ENCODE assay signal across 24 cellular contexts in the genomic region with DNA sequence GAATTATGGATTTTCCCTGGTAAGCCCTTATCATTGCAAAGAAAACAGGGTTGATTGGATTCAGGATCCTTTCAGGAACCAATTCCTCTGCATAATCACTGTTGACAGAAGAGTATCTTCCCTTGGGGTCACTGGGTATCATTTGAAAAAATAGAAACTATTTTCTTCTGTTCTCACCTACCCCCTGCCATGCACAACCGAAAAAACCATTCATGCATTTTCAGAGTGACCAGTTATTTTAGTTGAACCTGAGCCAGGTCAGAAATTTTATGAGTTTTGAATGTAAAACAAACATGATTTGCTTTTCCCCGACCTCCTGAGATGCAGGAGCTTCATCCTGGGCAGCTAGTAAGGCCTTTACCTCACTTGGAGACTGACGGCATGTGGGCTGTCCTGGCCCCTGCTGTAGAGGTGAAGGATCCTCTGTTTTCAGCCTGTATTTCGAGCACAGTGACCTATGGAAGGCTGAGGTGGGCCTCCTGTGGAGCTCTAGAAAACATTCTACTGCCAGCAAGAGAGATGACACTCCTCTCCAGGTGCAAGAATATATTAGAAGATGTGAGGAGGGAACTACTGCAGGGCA.
"Had no signal": no experiment of that assay in that cellular context is flagged by ENCODE, and none has a peak within 500 bp of the region (broad histone marks: within the 10 kb centered on the region; RNA-seq: fewer than 3 reads in every experiment).

No MANE protein-coding gene starts in this region.

- H3K4me3 ChIP-seq: K562, Peyer's patch, SJCRH30 had no signal

- H3K4me3 Mint-ChIP-seq: activated CD8-positive, alpha-beta memory T cell treated with anti-CD3 and anti-CD28 coated beads, Interleukin-2, amount 10 ng/mL, durations not matched to agents 7 days and 5 days; activated naive CD4-positive, alpha-beta T cell treated with anti-CD3 and anti-CD28 coated beads for 36 hours; activated naive CD8-positive, alpha-beta T cell; activated T-cell treated with anti-CD3 and anti-CD28 coated beads, Interleukin-2, amount 50 U/mL, for 4 hours; brain had no signal

- H3K9me2 ChIP-seq: SK-N-SH had no signal

- H3K36me3 ChIP-seq: Peyer's patch, SJCRH30 had no signal

- H3K27me3 ChIP-seq: Peyer's patch, SJCRH30 had no signal

- H3K4me2 ChIP-seq: SK-N-SH had no signal

- H3K4me1 Mint-ChIP-seq: activated CD8-positive, alpha-beta memory T cell treated with anti-CD3 and anti-CD28 coated beads, Interleukin-2, amount 10 ng/mL, durations not matched to agents 7 days and 5 days had no signal

- ATAC-seq: activated CD8-positive, alpha-beta memory T cell treated with anti-CD3 and anti-CD28 coated beads, Interleukin-2, amount 10 ng/mL, durations not matched to agents 7 days and 5 days; activated T-cell treated with anti-CD3 and anti-CD28 coated beads, Interleukin-2, amount 50 U/mL, for 4 hours; K562 had no signal

- H3K9me3 Mint-ChIP-seq: activated naive CD4-positive, alpha-beta T cell treated with anti-CD3 and anti-CD28 coated beads for 36 hours; activated T-cell treated with anti-CD3 and anti-CD28 coated beads, Interleukin-2, amount 50 U/mL, for 4 hours; brain had no signal

- H3K36me3 Mint-ChIP-seq: activated CD8-positive, alpha-beta memory T cell treated with anti-CD3 and anti-CD28 coated beads, Interleukin-2, amount 10 ng/mL, durations not matched to agents 7 days and 5 days; activated naive CD8-positive, alpha-beta T cell; brain had no signal

- H3K4me1 ChIP-seq: Peyer's patch, SJCRH30 had no signal

- H3K27me3 Mint-ChIP-seq: brain had no signal

- H3K27ac Mint-ChIP-seq: activated CD8-positive, alpha-beta memory T cell treated with anti-CD3 and anti-CD28 coated beads, Interleukin-2, amount 10 ng/mL, durations not matched to agents 7 days and 5 days; activated naive CD4-positive, alpha-beta T cell treated with anti-CD3 and anti-CD28 coated beads for 36 hours; activated naive CD8-positive, alpha-beta T cell; brain had no signal

- DNase-seq: activated CD4-positive, alpha-beta T cell treated with anti-CD3 and anti-CD28 coated beads for 48 hours; activated CD4-positive, alpha-beta T cell treated with anti-CD3 and anti-CD28 coated beads, Interleukin-2, amount 50 U/mL, for 4 hours; activated CD4-positive, CD25-positive, alpha-beta regulatory T cell treated with anti-CD3 and anti-CD28 coated beads, Interleukin-2, amount 50 U/mL, for 72 hours; activated CD8-positive, alpha-beta memory T cell treated with anti-CD3 and anti-CD28 coated beads, Interleukin-2, amount 10 ng/mL, durations not matched to agents 7 days and 5 days; activated effector memory CD4-positive, alpha-beta T cell treated with anti-CD3 and anti-CD28 coated beads, Interleukin-2, amount 50 U/mL, for 16 hours; activated naive CD4-positive, alpha-beta T cell treated with anti-CD3 and anti-CD28 coated beads for 36 hours; activated T-cell treated with anti-CD3 and anti-CD28 coated beads, Interleukin-2, amount 50 U/mL, for 4 hours; amygdala; Karpas-422; MM.1S; NCI-H1105; NCI-H1436 treated with DMSO at 0.1 percent for 48 hours; NCI-H1930; NCI-H2171; NCI-H510A; Peyer's patch; Right ventricle myocardium superior; SJCRH30; SK-N-SH; T-helper 1 cell had no signal

- H3K27ac ChIP-seq: Peyer's patch, RWPE1, SJCRH30 had no signal
